In genomic region chr15:85048430-85048829, GRCh38 we compare ENCODE assay signal across 13 cellular contexts.
DNase-seq lines count a peak whose midpoint lies in the region; ATAC-seq and TF ChIP-seq lines count a peak whose summit lies in the region.
"Had no signal": no experiment of that assay in that cellular context is flagged by ENCODE, and none has a peak within 500 bp of the region (broad histone marks: within the 10 kb centered on the region; RNA-seq: fewer than 3 reads in every experiment).

No MANE protein-coding gene starts in this region.

- H4K20me1 ChIP-seq in neural progenitor cell (ENCODE audit: low read depth) = no peaks in the 10 kb centered on the region

- H3K4me1 ChIP-seq in SJCRH30 = peaks cover 21% of the 10 kb centered on the region
- H3K4me1 ChIP-seq in psoas muscle = peaks cover 28% of the 10 kb centered on the region
- no peaks in the 10 kb centered on the region for H3K4me1 ChIP-seq in neural progenitor cell

- no peaks in the 10 kb centered on the region for H3K27me3 Mint-ChIP-seq in effector memory CD8-positive, alpha-beta T cell
- no peaks in the 10 kb centered on the region for H3K27me3 Mint-ChIP-seq in neural progenitor cell (ENCODE audit: insufficient read depth, low read depth)

- peak overlapping the region; percentile 80 for H3K27ac ChIP-seq in SJCRH30
- H3K27ac ChIP-seq in psoas muscle = peak overlapping the region; percentile 54
- no peak overlapping the region for H3K27ac ChIP-seq in neural progenitor cell
- H3K27ac ChIP-seq: KMS-11 had no signal

- no peak overlapping the region for H3K4me2 ChIP-seq in neural progenitor cell
- H3K4me2 ChIP-seq: KMS-11 had no signal

- H3K4me3 ChIP-seq in SJCRH30 (no peak overlapping the region), psoas muscle (no peak overlapping the region), neural progenitor cell (no peak overlapping the region)
- H3K4me3 ChIP-seq: Peyer's patch had no signal

- no peaks in the 10 kb centered on the region for H3K9me3 Mint-ChIP-seq in effector memory CD8-positive, alpha-beta T cell
- H3K9me3 Mint-ChIP-seq in neural progenitor cell = no peaks in the 10 kb centered on the region
- H3K9me3 Mint-ChIP-seq: activated T-cell treated with anti-CD3 and anti-CD28 coated beads, Interleukin-2, amount 50 U/mL, for 4 hours had no signal

- no peak overlapping the region for H2AFZ ChIP-seq in neural progenitor cell (replicated peaks)

- H3K27me3 ChIP-seq in SJCRH30 (no peaks in the 10 kb centered on the region), psoas muscle (ENCODE audit: insufficient read depth in 3 of 3, low read length in 2 of 3) (no peaks in the 10 kb centered on the region), neural progenitor cell (no peaks in the 10 kb centered on the region)
- H3K27me3 ChIP-seq: Peyer's patch had no signal

- H3K36me3 Mint-ChIP-seq in effector memory CD8-positive, alpha-beta T cell (ENCODE audit: insufficient read depth) = peaks cover 3% of the 10 kb centered on the region
- no peaks in the 10 kb centered on the region for H3K36me3 Mint-ChIP-seq in neural progenitor cell
- H3K36me3 Mint-ChIP-seq: immature natural killer cell had no signal

- H3K79me2 ChIP-seq in neural progenitor cell (ENCODE audit: low read depth) = no peaks in the 10 kb centered on the region

- ATAC-seq in effector memory CD8-positive, alpha-beta T cell (replicated peaks) = no peak
- no peak for ATAC-seq in psoas muscle
- ATAC-seq in HG03439 (IDR thresholded peaks at IDR 0.05; ENCODE audit: unreplicated experiment) = no peak
- ATAC-seq: activated T-cell treated with anti-CD3 and anti-CD28 coated beads, Interleukin-2, amount 50 U/mL, for 4 hours had no signal

- peaks cover 10 to 13% of the 10 kb centered on the region in 2 donors for H3K4me1 Mint-ChIP-seq in effector memory CD8-positive, alpha-beta T cell (ENCODE audit: low read depth in 2 of 2)
- no peaks in the 10 kb centered on the region for H3K4me1 Mint-ChIP-seq in neural progenitor cell

- H3K9ac ChIP-seq in neural progenitor cell = no peak overlapping the region
- H3K9ac ChIP-seq: KMS-11 had no signal

- no peak for TF ChIP-seq CTCF in psoas muscle (IDR thresholded peaks at IDR 0.05)
- TF ChIP-seq CTCF in neural progenitor cell (IDR thresholded peaks at IDR 0.05) = no peak

- H3K4me3 Mint-ChIP-seq in effector memory CD8-positive, alpha-beta T cell = peak overlapping the region in 1 of 2 donors; percentile 0
- no peak overlapping the region for H3K4me3 Mint-ChIP-seq in neural progenitor cell
- H3K4me3 Mint-ChIP-seq: activated T-cell treated with anti-CD3 and anti-CD28 coated beads, Interleukin-2, amount 50 U/mL, for 4 hours; immature natural killer cell had no signal

- WGBS in psoas muscle, 3 donors = 61 to 73% (median 61%) methylated on average over 6 of the region's 6 CpGs

- DNase-seq in H4 (ENCODE audit: low spot score) = peak; percentile 15
- peak in 1 of 2 experiments; percentile 7 for DNase-seq in SJCRH30
- DNase-seq in effector memory CD8-positive, alpha-beta T cell = no peak
- no peak for DNase-seq in psoas muscle
- DNase-seq in neural progenitor cell (ENCODE audit: low spot score) = no peak
- DNase-seq in UCSD-AML1 (lab: John Stamatoyannopoulos, UW; ENCODE audit: unreplicated experiment) = no peak
- DNase-seq: activated T-cell treated with anti-CD3 and anti-CD28 coated beads, Interleukin-2, amount 50 U/mL, for 4 hours; central memory CD4-positive, alpha-beta T cell; immature natural killer cell; NCI-H2107; Peyer's patch had no signal

- H3K9me3 ChIP-seq in SJCRH30 (replicated peaks) (no peaks in the 10 kb centered on the region; the same call in 1 of the 2 replicates), psoas muscle (no peaks in the 10 kb centered on the region), neural progenitor cell (ENCODE audit: low read depth) (no peaks in the 10 kb centered on the region)
- H3K9me3 ChIP-seq: Peyer's patch had no signal

- no peaks in the 10 kb centered on the region for H3K36me3 ChIP-seq in SJCRH30
- H3K36me3 ChIP-seq in psoas muscle (ENCODE audit: insufficient read depth in 1 of 2, low read depth in 1 of 2) = no peaks in the 10 kb centered on the region
- no peaks in the 10 kb centered on the region for H3K36me3 ChIP-seq in neural progenitor cell
- H3K36me3 ChIP-seq: Peyer's patch had no signal

- H3F3A ChIP-seq in neural progenitor cell (ENCODE audit: low read depth) = peaks cover 7% of the 10 kb centered on the region

- peak overlapping the region; percentile 16 to 76 for H3K27ac Mint-ChIP-seq in effector memory CD8-positive, alpha-beta T cell
- H3K27ac Mint-ChIP-seq in neural progenitor cell = no peak overlapping the region

- intact Hi-C loops in psoas muscle (cut with DNase I) = loop anchor here in 1 of 2 donors (10.0 kb wide), 2 partner anchors 204 to 464 kb away; no protein-coding TSS in a partner anchor
